Comparison of ENCODE assay signal across 8 cellular contexts in the genomic region with DNA sequence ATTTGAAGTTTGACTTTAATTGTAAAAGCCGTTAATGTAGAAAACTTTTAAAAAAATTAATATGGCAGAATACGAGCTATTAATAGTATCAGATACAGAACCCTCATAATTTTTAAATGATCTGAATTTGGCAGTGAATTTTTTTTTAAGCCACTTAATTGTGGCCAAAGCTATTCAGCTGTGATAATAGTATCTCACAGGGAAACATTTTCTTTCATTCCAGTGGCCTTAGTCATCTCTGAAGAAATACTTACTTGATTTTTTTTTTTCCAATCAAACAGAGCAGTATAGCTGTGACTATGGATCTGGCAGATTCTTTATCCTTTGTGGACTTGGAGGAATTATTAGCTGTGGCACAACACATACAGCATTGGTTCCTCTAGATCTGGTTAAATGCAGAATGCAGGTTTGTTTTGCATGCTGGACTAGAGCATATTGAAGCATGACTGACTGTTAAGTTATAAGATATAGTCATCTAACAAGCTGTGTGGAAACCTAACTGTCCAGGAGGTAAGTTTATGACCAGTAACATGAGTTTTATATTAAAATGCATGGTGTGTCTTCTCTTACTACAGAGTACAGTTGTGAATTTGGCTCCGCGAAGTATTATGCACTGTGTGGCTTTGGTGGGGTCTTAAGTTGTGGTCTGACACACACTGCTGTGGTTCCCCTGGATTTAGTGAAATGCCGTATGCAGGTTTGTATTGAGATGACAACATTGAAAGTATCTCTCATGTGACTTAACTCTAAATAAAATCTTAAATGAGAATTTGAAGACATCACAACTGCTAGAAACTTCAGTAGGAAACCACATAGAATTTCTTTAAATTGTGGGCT. TPM values are rescaled to one million over a fixed set of nuclear protein-coding genes. Genes with fewer than 3 reads are reported as not detected.
DNase-seq lines count a peak whose midpoint lies in the region.

No MANE protein-coding gene starts in this region.

- H3K9ac ChIP-seq in subcutaneous abdominal adipose tissue (ENCODE audit: low read length in 5 of 5), result peak overlapping the region; percentile 31 to 99 (median 98)

- H3K9me3 ChIP-seq in subcutaneous abdominal adipose tissue (ENCODE audit: control insufficient read depth in 5 of 5, low read length in 5 of 5), result no peaks in the 10 kb centered on the region

- H3K9me3 Mint-ChIP-seq in activated naive CD8-positive, alpha-beta T cell (ENCODE audit: low read depth), result no peaks in the 10 kb centered on the region
- no peaks in the 10 kb centered on the region for H3K9me3 Mint-ChIP-seq in immature natural killer cell

- H3K4me3 ChIP-seq in subcutaneous abdominal adipose tissue (ENCODE audit: low read depth in 1 of 5, low read length in 5 of 5), result peak overlapping the region; percentile 87 to 98 (median 94)

- peaks cover 17 to 37% (median 36%) of the 10 kb centered on the region in 5 donors for H3K36me3 ChIP-seq in subcutaneous abdominal adipose tissue (ENCODE audit: control insufficient read depth in 5 of 5, insufficient read depth in 5 of 5, low read length in 5 of 5)

- H3K27me3 ChIP-seq in subcutaneous abdominal adipose tissue (ENCODE audit: control insufficient read depth in 5 of 5, insufficient read depth in 4 of 5, low read length in 5 of 5), result no peaks in the 10 kb centered on the region

- DNase-seq in stimulated activated CD4-positive, alpha-beta T cell treated with anti-CD3 and anti-CD28 coated beads, Interleukin-1b, Interleukin-23, amount 100 ng/mL, for 48 hours, result peak; percentile 26
- no peak for DNase-seq in stimulated activated CD4-positive, alpha-beta T cell treated with anti-CD3 and anti-CD28 coated beads, Interleukin-2, amount 100 ng/mL, for 24 hours
- peak; percentile 24 to 32 (median 26) for DNase-seq in immature natural killer cell
- no peak for DNase-seq in G401 (ENCODE audit: low spot score)
- DNase-seq in cerebellar cortex (ENCODE audit: low spot score), result no peak
- no peak for DNase-seq in inferior parietal cortex (ENCODE audit: extremely low spot score)

- H3K4me3 Mint-ChIP-seq in activated naive CD8-positive, alpha-beta T cell, result peak overlapping the region; percentile 99
- peak overlapping the region; percentile 89 to 98 (median 95) for H3K4me3 Mint-ChIP-seq in immature natural killer cell

- H3K27ac ChIP-seq in subcutaneous abdominal adipose tissue (ENCODE audit: low read depth, low read length), result peak overlapping the region; percentile 98

- H3K4me1 Mint-ChIP-seq in activated naive CD8-positive, alpha-beta T cell (ENCODE audit: low read depth), result peaks cover 38% of the 10 kb centered on the region
- H3K4me1 Mint-ChIP-seq in immature natural killer cell, result peaks cover 40 to 47% of the 10 kb centered on the region in 2 donors

- H3K27ac Mint-ChIP-seq in activated naive CD8-positive, alpha-beta T cell, result peak overlapping the region; percentile 98
- peak overlapping the region; percentile 91 to 99 (median 98) for H3K27ac Mint-ChIP-seq in immature natural killer cell

- peaks cover 16% of the 10 kb centered on the region for H3K36me3 Mint-ChIP-seq in activated naive CD8-positive, alpha-beta T cell
- peaks cover 0 to 18% (median 6%) of the 10 kb centered on the region in 3 donors for H3K36me3 Mint-ChIP-seq in immature natural killer cell

- H3K4me1 ChIP-seq in subcutaneous abdominal adipose tissue (ENCODE audit: control insufficient read depth in 5 of 5, insufficient read depth in 5 of 5, low read length in 5 of 5), result peaks cover 0 to 29% (median 25%) of the 10 kb centered on the region in 5 donors

- in situ Hi-C loops in G401 (cut with HindIII; ENCODE audit: low sequenced_read_pairs), result no loop called here

- H3K27me3 Mint-ChIP-seq in activated naive CD8-positive, alpha-beta T cell, result no peaks in the 10 kb centered on the region
- peaks cover 6 to 7% (median 7%) of the 10 kb centered on the region in 3 donors for H3K27me3 Mint-ChIP-seq in immature natural killer cell (ENCODE audit: low read depth in 3 of 3)

RNA-seq across cellular contexts. Expression of a gene that starts 1.9 kb away (rescaled TPM):
- polyA plus RNA-seq in immature natural killer cell, result 100 to 1,000 TPM; 238 to 406 (median 286) TPM
- total RNA-seq in G401 (2014; rRNA removed; shearing (Covaris generic)), result 1,003 and 1,119 TPM in 2 replicates

RNA-seq across cellular contexts. Expression of a gene that starts 49.2 kb away (rescaled TPM):
- 10 to 100 TPM in 1 of 3 donors, 1 to 10 TPM in 2; 6.7 to 13.5 (median 6.9) TPM for polyA plus RNA-seq in immature natural killer cell
- total RNA-seq in G401 (2014; rRNA removed; shearing (Covaris generic)), result 43.8 and 50.4 TPM in 2 replicates

RNA-seq across cellular contexts. Expression of a gene that starts 49.7 kb away (rescaled TPM):
- 10 to 100 TPM in 1 of 3 donors, 1 to 10 TPM in 2; 5.5 to 12.6 (median 7.3) TPM for polyA plus RNA-seq in immature natural killer cell
- total RNA-seq in G401 (2014; rRNA removed; shearing (Covaris generic)), result 16.9 and 32.1 TPM in 2 replicates

Comparison
In these comparisons a context has a peak if more than half of its experiments do, and no peak if none do; other contexts are left out.
1. DNase-seq: peak in stimulated activated CD4-positive, alpha-beta T cell treated with anti-CD3 and anti-CD28 coated beads, Interleukin-1b, Interleukin-23, amount 100 ng/mL, for 48 hours (single experiment) and immature natural killer cell (3 of 3); none in stimulated activated CD4-positive, alpha-beta T cell treated with anti-CD3 and anti-CD28 coated beads, Interleukin-2, amount 100 ng/mL, for 24 hours (0 of 2), G401 (single experiment), cerebellar cortex (single experiment) and inferior parietal cortex (single experiment).